ENCODE assay signal across 1 cellular context in the genomic region with DNA sequence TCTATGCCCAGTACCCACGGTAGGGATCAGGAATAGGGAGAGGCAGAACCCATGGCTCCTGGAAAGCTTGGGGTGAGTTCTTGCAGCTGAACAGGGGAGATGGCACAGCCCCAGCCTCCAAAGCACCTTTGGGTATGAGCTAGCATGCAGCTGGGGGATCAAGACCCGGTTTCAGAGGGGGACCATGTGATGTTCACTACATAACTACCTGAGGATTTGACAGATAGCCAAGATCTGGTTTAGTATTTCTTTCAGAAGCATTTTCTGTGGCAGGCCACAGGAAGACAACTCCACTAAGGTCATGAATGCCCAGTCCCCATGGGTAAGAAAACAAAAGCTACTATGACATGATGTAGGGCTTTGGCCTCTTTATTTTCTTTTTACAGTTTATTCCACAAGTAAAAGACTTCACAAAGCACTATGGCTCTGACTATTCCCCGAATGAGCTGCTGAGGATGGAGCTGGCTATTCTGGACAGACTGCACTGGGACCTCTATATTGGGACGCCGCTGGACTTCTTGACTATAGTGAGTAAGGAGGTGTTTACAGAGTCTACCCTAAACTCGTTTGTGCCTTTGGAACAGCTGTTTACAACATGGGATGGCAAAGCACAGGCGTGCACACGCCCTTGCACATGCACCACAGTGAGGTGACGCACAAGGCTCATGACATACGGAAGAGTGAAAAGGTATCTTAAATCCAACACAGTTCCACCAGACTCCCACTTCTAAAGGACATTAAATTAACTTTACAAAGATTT.
TF ChIP-seq lines count a peak whose summit lies in the region.

No MANE protein-coding gene starts in this region.

TF ChIP-seq in K562, 482 proteins besides CTCF, POLR2A, EP300 and RAD21:
- TF ChIP-seq CBX3 (IDR thresholded peaks at IDR 0.05; ENCODE audit: borderline replicate concordance in 1 of 2, low read length in 2 of 2) (no peak), USF2 (CRISPR knock-in tag; IDR thresholded peaks at IDR 0.05) (no peak), FOXA1 (IDR thresholded peaks at IDR 0.05; ENCODE audit: borderline replicate concordance) (no peak), NFE2L1 (tag; IDR thresholded peaks at IDR 0.05; ENCODE audit: borderline replicate concordance, low read depth) (no peak), HLTF (IDR thresholded peaks at IDR 0.05) (no peak), ZNF175 (CRISPR knock-in tag; IDR thresholded peaks at IDR 0.05; ENCODE audit: low read depth) (no peak), TAL1 (IDR thresholded peaks at IDR 0.05) (no peak), HNRNPLL (IDR thresholded peaks at IDR 0.05; ENCODE audit: low read depth, low read length, poor library complexity, severe bottlenecking) (no peak), GATAD2A (IDR thresholded peaks at IDR 0.05) (no peak), MAZ (CRISPR knock-in tag; conservative IDR thresholded peaks at IDR 0.05 in 1 of 2, IDR thresholded peaks at IDR 0.05 in 1 of 2) (no peak), TCFL5 (CRISPR knock-in tag; conservative IDR thresholded peaks at IDR 0.05) (no peak), EGR1 (conservative IDR thresholded peaks at IDR 0.05) (no peak), CHD7 (IDR thresholded peaks at IDR 0.05; ENCODE audit: low read depth, low read length) (no peak), HDAC6 (IDR thresholded peaks at IDR 0.05; ENCODE audit: low read depth, low read length) (no peak)
- TF ChIP-seq, protein P1, sequence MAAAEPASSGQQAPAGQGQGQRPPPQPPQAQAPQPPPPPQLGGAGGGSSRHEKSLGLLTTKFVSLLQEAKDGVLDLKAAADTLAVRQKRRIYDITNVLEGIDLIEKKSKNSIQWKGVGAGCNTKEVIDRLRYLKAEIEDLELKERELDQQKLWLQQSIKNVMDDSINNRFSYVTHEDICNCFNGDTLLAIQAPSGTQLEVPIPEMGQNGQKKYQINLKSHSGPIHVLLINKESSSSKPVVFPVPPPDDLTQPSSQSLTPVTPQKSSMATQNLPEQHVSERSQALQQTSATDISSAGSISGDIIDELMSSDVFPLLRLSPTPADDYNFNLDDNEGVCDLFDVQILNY (CRISPR knock-in tag; IDR thresholded peaks at IDR 0.05): no peak
- TF ChIP-seq, protein P2, sequence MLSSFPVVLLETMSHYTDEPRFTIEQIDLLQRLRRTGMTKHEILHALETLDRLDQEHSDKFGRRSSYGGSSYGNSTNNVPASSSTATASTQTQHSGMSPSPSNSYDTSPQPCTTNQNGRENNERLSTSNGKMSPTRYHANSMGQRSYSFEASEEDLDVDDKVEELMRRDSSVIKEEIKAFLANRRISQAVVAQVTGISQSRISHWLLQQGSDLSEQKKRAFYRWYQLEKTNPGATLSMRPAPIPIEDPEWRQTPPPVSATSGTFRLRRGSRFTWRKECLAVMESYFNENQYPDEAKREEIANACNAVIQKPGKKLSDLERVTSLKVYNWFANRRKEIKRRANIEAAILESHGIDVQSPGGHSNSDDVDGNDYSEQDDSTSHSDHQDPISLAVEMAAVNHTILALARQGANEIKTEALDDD (IDR thresholded peaks at IDR 0.05): no peak
TF ChIP-seq in K562: peak in this region for 0.
